Comparison of ENCODE assay signal across 33 cellular contexts in the genomic region with DNA sequence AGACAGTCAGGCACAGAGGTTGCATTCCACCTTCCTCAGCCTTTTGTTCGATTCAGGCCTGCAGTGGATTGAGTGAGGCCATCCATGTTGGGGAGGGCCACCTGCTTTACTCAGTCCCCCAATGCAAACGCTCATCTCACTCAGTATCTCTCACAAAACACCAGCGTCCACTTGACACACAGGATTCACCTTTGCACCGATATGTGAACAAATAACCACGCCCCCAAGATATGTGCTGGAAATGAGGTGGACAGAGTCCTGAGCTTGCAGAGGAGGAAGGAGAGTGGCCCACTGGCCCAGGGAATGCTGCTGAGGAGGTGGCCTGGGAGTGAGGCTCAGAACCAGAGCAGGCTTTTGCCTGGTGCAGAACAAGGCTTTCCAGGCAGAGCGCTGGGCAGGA.
"Had no signal": no experiment of that assay in that cellular context is flagged by ENCODE, and none has a peak within 500 bp of the region (broad histone marks: within the 10 kb centered on the region; RNA-seq: fewer than 3 reads in every experiment).

No MANE protein-coding gene starts in this region.

- H3K36me3 ChIP-seq: neural progenitor cell, neutrophil, ovary, right lobe of liver, sigmoid colon, spleen, suprapubic skin, tibial artery, transverse colon, upper lobe of left lung, vagina had no signal

- H3K27ac Mint-ChIP-seq: naive thymus-derived CD4-positive, alpha-beta T cell; natural killer cell; nephron; neural progenitor cell; progenitor cell of endocrine pancreas; stimulated activated memory B cell treated with anti-CD40 and anti-IgM and Interleukin-4, amounts not matched to agents 10 μg/mL and 1 μg/mL and 100 μg/mL, for 72 hours; stimulated activated naive CD8-positive, alpha-beta T cell treated with anti-CD3 and anti-CD28 coated beads, Interleukin-15, amount 100 ng/mL, for 72 hours had no signal

- H3K4me2 ChIP-seq: neural progenitor cell, smooth muscle cell had no signal

- H3K4me3 ChIP-seq: neural progenitor cell, ovary, psoas muscle, right lobe of liver, sigmoid colon, smooth muscle cell, spleen, suprapubic skin, testis, tibial artery, transverse colon, upper lobe of left lung, vagina had no signal

- H2AFZ ChIP-seq: neural progenitor cell, parathyroid adenoma had no signal

- H3K36me3 Mint-ChIP-seq: naive thymus-derived CD4-positive, alpha-beta T cell; natural killer cell; neural progenitor cell; stimulated activated memory B cell treated with anti-CD40 and anti-IgM and Interleukin-4, amounts not matched to agents 10 μg/mL and 1 μg/mL and 100 μg/mL, for 72 hours had no signal

- FAIRE-seq: urothelium cell line had no signal

- H3K4me1 ChIP-seq: neural progenitor cell, parathyroid adenoma, psoas muscle, right lobe of liver, sigmoid colon, spleen, suprapubic skin, testis, tibial artery, transverse colon, upper lobe of left lung, vagina had no signal

- H3K27ac ChIP-seq: neural progenitor cell, neutrophil, ovary, parathyroid adenoma, psoas muscle, right lobe of liver, sigmoid colon, spleen, suprapubic skin, testis, tibial artery, transverse colon, upper lobe of left lung, vagina had no signal

- H3K4me3 Mint-ChIP-seq: naive thymus-derived CD4-positive, alpha-beta T cell; natural killer cell; nephron; neural progenitor cell; stimulated activated memory B cell treated with anti-CD40 and anti-IgM and Interleukin-4, amounts not matched to agents 10 μg/mL and 1 μg/mL and 100 μg/mL, for 72 hours; stimulated activated naive CD8-positive, alpha-beta T cell treated with anti-CD3 and anti-CD28 coated beads, Interleukin-15, amount 100 ng/mL, for 72 hours had no signal

- H3K9me3 ChIP-seq: neutrophil, ovary, right lobe of liver, suprapubic skin, testis, transverse colon, vagina had no signal

- H3K4me1 Mint-ChIP-seq: natural killer cell; nephron; neural progenitor cell; stimulated activated memory B cell treated with anti-CD40 and anti-IgM and Interleukin-4, amounts not matched to agents 10 μg/mL and 1 μg/mL and 100 μg/mL, for 72 hours; stimulated activated naive CD8-positive, alpha-beta T cell treated with anti-CD3 and anti-CD28 coated beads, Interleukin-15, amount 100 ng/mL, for 72 hours had no signal

- H3K27me3 ChIP-seq: neutrophil, ovary, right lobe of liver, sigmoid colon, testis, transverse colon, upper lobe of left lung, vagina had no signal

- ATAC-seq: naive thymus-derived CD4-positive, alpha-beta T cell; natural killer cell; psoas muscle; right cardiac atrium; stimulated activated memory B cell treated with anti-CD40 and anti-IgM and Interleukin-4, amounts not matched to agents 10 μg/mL and 1 μg/mL and 100 μg/mL, for 72 hours; stimulated activated naive CD8-positive, alpha-beta T cell treated with anti-CD3 and anti-CD28 coated beads, Interleukin-15, amount 100 ng/mL, for 72 hours; stimulated activated naive CD8-positive, alpha-beta T cell treated with anti-CD3 and anti-CD28 coated beads, Interleukin-15, Interleukin-2, amounts not matched to agents 100 U/mL and 50 U/mL, for 24 hours had no signal

- DNase-seq: naive thymus-derived CD4-positive, alpha-beta T cell; natural killer cell; nucleus accumbens; ovary; posterior cingulate gyrus; psoas muscle; right cardiac atrium; right lobe of liver; sigmoid colon; spleen; stimulated activated CD4-positive, alpha-beta T cell treated with anti-CD3 and anti-CD28 coated beads, Interleukin-12 subunit alpha, Interleukin-12 subunit beta, amount 100 ng/mL, for 4 hours; stimulated activated CD4-positive, alpha-beta T cell treated with anti-CD3 and anti-CD28 coated beads, Interleukin-1b, Interleukin-23, amount 100 ng/mL, for 48 hours; stimulated activated CD4-positive, alpha-beta T cell treated with anti-CD3 and anti-CD28 coated beads, Interleukin-4, amount 100 ng/mL, for 1 hour; stimulated activated CD4-positive, alpha-beta T cell treated with anti-CD3 and anti-CD28 coated beads, Interleukin-4, amount 100 ng/mL, for 4 hours; stimulated activated CD8-positive, alpha-beta memory T cell treated with anti-CD3 and anti-CD28 coated beads, Interleukin-4, amount 100 ng/mL, for 48 hours; stimulated activated naive CD4-positive, alpha-beta T cell; stimulated activated naive CD8-positive, alpha-beta T cell treated with anti-CD3 and anti-CD28 coated beads, Interleukin-15, amount 100 ng/mL, for 72 hours; stimulated activated naive CD8-positive, alpha-beta T cell treated with anti-CD3 and anti-CD28 coated beads, Interleukin-15, Interleukin-2, amounts not matched to agents 100 U/mL and 50 U/mL, for 24 hours; substantia nigra; testis; tibial artery; transverse colon; upper lobe of left lung had no signal

- H3K9me3 Mint-ChIP-seq: natural killer cell; stimulated activated memory B cell treated with anti-CD40 and anti-IgM and Interleukin-4, amounts not matched to agents 10 μg/mL and 1 μg/mL and 100 μg/mL, for 72 hours had no signal

- H3K79me2 ChIP-seq: parathyroid adenoma had no signal

- H3K9ac ChIP-seq: neural progenitor cell, parathyroid adenoma had no signal
